Comparison of ENCODE assay signal across 8 cellular contexts in the genomic region with DNA sequence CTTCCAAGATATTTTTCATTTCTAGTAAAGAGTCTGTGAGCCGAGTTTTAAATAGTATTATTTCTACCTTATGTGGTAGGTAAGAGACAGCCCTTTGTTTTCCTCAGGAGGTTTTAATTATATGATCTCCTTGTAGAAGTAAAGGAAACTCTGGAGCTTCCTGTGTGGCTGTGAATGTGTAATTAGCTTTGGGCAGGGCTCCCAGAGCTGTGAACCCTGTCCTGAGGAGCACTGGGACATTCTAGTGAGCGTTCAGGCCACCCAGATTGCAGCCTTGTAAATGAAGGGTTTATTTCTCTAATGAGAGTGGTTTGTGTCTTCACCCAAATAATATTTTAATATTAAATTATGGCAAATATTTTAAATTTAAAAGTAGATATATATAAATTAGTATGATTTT.
DNase-seq lines count a peak whose midpoint lies in the region; ATAC-seq, FAIRE-seq and TF ChIP-seq lines count a peak whose summit lies in the region.
"Not testable (repeated sequence)": the region's sequence is repeated elsewhere in the genome, so short reads cannot be mapped to it uniquely, and the experiment has no call there.

No MANE protein-coding gene starts in this region.

- FAIRE-seq in RCC 7860 (lab: Jason Lieb, UNC) = peak; percentile 32
- FAIRE-seq in colon (lab: Jason Lieb, UNC) = peak; percentile 96
- FAIRE-seq in pancreas (lab: Jason Lieb, UNC) = peak; percentile 91
- peak; percentile 93 for FAIRE-seq in small intestine (lab: Jason Lieb, UNC)

- not testable (repeated sequence) for H3K4me1 ChIP-seq in right cardiac atrium (ENCODE audit: control insufficient read depth, insufficient read depth, low read length); right lobe of liver; pancreas; small intestine (ENCODE audit: control insufficient read depth in 2 of 2, insufficient read depth in 1 of 2, low read depth in 1 of 2, low read length in 1 of 2)

- H3K9me3 ChIP-seq in right cardiac atrium (ENCODE audit: control insufficient read depth, low read length); right lobe of liver; pancreas; small intestine (ENCODE audit: control insufficient read depth, low read depth): not testable (repeated sequence)

- H3K27me3 ChIP-seq in right cardiac atrium (ENCODE audit: control insufficient read depth, insufficient read depth); right lobe of liver; pancreas; small intestine (ENCODE audit: control insufficient read depth in 2 of 2, insufficient read depth in 2 of 2, low read length in 2 of 2): not testable (repeated sequence)

- ATAC-seq in Right ventricle myocardium superior (ENCODE audit: poor library complexity) = peak; percentile 58
- ATAC-seq in right cardiac atrium = peak; percentile 48 to 62
- ATAC-seq in left colon = peak; percentile 92
- ATAC-seq in right lobe of liver = peak; percentile 85 to 96 (median 93)
- not testable (repeated sequence) for ATAC-seq in pancreas

- TF ChIP-seq POLR2A in right lobe of liver (IDR thresholded peaks at IDR 0.05) = not testable (repeated sequence)

- intact Hi-C loops in Right ventricle myocardium superior (cut with DNase I); right cardiac atrium (cut with DNase I); right lobe of liver (cut with DNase I); pancreas (cut with DNase I): not testable (repeated sequence)
- intact Hi-C loops in left colon (cut with DNase I, micrococcal nuclease) = loop anchor here in 1 of 2 donors (10.0 kb wide), 1 partner anchor 1328 kb away; no protein-coding TSS in a partner anchor

- not testable (repeated sequence) for TF ChIP-seq CTCF in right lobe of liver (IDR thresholded peaks at IDR 0.05); pancreas (IDR thresholded peaks at IDR 0.05)

- H3K4me3 ChIP-seq in right cardiac atrium (ENCODE audit: low read length); right lobe of liver; pancreas; small intestine (ENCODE audit: low read depth in 1 of 2, low read length in 2 of 2): not testable (repeated sequence)

- H3K27ac ChIP-seq in right cardiac atrium (ENCODE audit: low read length); right lobe of liver; pancreas; small intestine (ENCODE audit: low read depth in 1 of 2, low read length in 1 of 2): not testable (repeated sequence)

- 56% methylated on average over 1 of the region's 2 CpGs for WGBS in right cardiac atrium
- 100% methylated on average over 1 of the region's 2 CpGs for WGBS in right lobe of liver (ENCODE audit: insufficient coverage, low coverage, low lambda C conversion rate, missing lambda C conversion rate)
- 73 to 83% methylated on average over 1 of the region's 2 CpGs for WGBS in pancreas, 2 donors
- 23 to 53% (median 29%) methylated on average over 1 of the region's 2 CpGs for WGBS in small intestine, 3 donors

- not testable (repeated sequence) for DNase-seq in RCC 7860 (ENCODE audit: low spot score); Right ventricle myocardium superior; right cardiac atrium; left colon; right lobe of liver; pancreas; small intestine

- not testable (repeated sequence) for H3K36me3 ChIP-seq in right lobe of liver; pancreas; small intestine (ENCODE audit: control insufficient read depth in 2 of 2, insufficient read depth in 2 of 2, low read length in 2 of 2)
